In the genomic region with DNA sequence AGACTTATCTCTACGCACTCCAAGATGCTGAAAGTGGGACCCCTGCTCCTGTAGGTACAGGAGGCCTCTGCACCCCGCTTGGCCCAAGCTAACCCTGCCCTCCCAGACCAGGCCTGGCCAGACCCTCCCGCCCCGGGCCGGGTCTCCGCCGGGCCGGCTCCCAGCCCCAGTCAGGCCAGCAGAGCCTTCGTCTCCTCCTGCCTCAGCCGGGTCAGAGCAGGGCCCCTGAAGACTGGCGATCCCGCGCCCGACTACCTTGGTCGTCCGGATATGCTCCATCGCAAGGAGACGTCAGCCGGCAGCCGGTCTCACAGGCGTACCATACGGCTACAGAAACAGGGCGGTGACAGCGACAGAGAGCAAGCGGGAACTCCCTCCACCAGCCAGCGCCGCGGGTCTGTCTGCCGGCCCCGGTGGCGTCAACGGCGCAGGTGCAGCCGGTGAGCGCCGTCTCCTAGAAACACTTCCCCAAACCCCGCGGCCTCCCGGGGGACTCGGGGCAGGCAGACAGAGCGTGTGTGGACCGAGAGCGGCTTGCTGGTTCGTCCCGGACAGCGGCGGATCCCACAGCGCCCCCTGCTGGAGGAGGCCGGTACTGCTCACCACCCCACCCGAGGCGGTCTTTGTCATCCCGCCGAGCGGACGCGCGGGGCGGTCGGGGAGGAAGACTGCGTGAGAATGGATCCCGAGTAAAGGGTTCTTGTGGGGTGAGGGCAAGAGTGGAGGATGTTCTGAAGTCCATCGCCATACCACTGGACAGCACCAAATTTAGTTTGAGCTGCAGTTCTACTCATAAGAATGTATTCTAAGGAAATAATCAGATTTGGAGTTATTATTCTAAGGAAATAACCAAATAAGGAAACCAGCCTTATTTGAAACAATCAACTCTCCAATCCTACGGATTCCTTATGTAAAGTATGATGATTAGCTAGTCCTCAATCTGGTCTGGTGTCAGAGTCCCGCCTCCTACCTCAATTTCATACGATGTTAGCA, we compare ENCODE assay signal across 8 cellular contexts. TPM values are rescaled to one million over a fixed set of nuclear protein-coding genes. Genes with fewer than 3 reads are reported as not detected.
A peak's percentile ranks its signal among the peaks of the same experiment; 100 is the strongest.
DNase-seq lines count a peak whose midpoint lies in the region; ATAC-seq lines count a peak whose summit lies in the region.

MTMR6 (minus strand) TSS at position 520 of the 993 bp plus-strand sequence; CDS start at position 279, 241 bp downstream.

- peak within 1 kb of the TSS; percentile 15 for H4K8ac ChIP-seq in mesenchymal stem cell (ENCODE audit: low read length)

- peak within 1 kb of the TSS; percentile 39 for H2BK120ac ChIP-seq in mesenchymal stem cell (ENCODE audit: low read depth, low read length)

- H2AFZ ChIP-seq in mesenchymal stem cell (ENCODE audit: low read depth, low read length): peak within 1 kb of the TSS; percentile 99

- no peaks in the 10 kb centered on the region for H3K27me3 ChIP-seq in mesenchymal stem cell (ENCODE audit: control insufficient read depth in 1 of 2, insufficient read depth in 1 of 2, low read length in 2 of 2)

- H3K36me3 ChIP-seq in mesenchymal stem cell (ENCODE audit: control insufficient read depth in 1 of 2, insufficient read depth in 2 of 2, low read depth in 1 of 2, low read length in 2 of 2): peaks cover 0 to under 1% of the 10 kb centered on the region in 2 experiments

- peaks cover 2% of the 10 kb centered on the region for H3K4me1 ChIP-seq in mesenchymal stem cell (ENCODE audit: control insufficient read depth, insufficient read depth, low read depth, low read length)

- peaks cover 26% of the 10 kb centered on the region for H3K36me3 Mint-ChIP-seq in effector memory CD8-positive, alpha-beta T cell (ENCODE audit: insufficient read depth)

- WGBS in mesenchymal stem cell: under 1% methylated on average over 56 of the region's 65 CpGs

- peak within 1 kb of the TSS; percentile 72 for H3K4me2 ChIP-seq in mesenchymal stem cell (ENCODE audit: low read length, poor library complexity, severe bottlenecking)

- peak within 1 kb of the TSS; percentile 96 for H2BK15ac ChIP-seq in mesenchymal stem cell (ENCODE audit: low read depth, poor library complexity, severe bottlenecking)

- H3K9ac ChIP-seq in mesenchymal stem cell (ENCODE audit: low read length): peak within 1 kb of the TSS; percentile 98

- H4K91ac ChIP-seq in mesenchymal stem cell (ENCODE audit: low read length): peak within 1 kb of the TSS; percentile 63

- H3K18ac ChIP-seq in mesenchymal stem cell (ENCODE audit: low read depth in 1 of 2, low read length in 2 of 2): peak within 1 kb of the TSS; percentile 23 to 97

- peak within 1 kb of the TSS; percentile 71 to 94 for H3K4ac ChIP-seq in mesenchymal stem cell (ENCODE audit: low read depth in 1 of 2, low read length in 2 of 2)

- peaks cover 32 to 36% of the 10 kb centered on the region in 2 donors for H3K27me3 Mint-ChIP-seq in effector memory CD8-positive, alpha-beta T cell

- H3K14ac ChIP-seq in mesenchymal stem cell (ENCODE audit: low read length in 2 of 2): peak within 1 kb of the TSS in 1 of 2 experiments; percentile 98

- no peaks in the 10 kb centered on the region for H3K9me3 ChIP-seq in mesenchymal stem cell (ENCODE audit: control insufficient read depth, low read length)

- H2BK5ac ChIP-seq in mesenchymal stem cell (ENCODE audit: low read depth, low read length, poor library complexity, severe bottlenecking): peak within 1 kb of the TSS; percentile 20

- H2BK12ac ChIP-seq in mesenchymal stem cell (ENCODE audit: low read length in 2 of 2): no peak within 1 kb of the TSS

- H3K9me3 Mint-ChIP-seq in effector memory CD8-positive, alpha-beta T cell: no peaks in the 10 kb centered on the region

- H3K4me1 Mint-ChIP-seq in effector memory CD8-positive, alpha-beta T cell (ENCODE audit: low read depth in 2 of 2): peaks cover 25 to 28% of the 10 kb centered on the region in 2 donors

- peaks cover 1% of the 10 kb centered on the region for H3K79me1 ChIP-seq in mesenchymal stem cell (replicated peaks; ENCODE audit: low read length, poor library complexity, severe bottlenecking)

- H3K23ac ChIP-seq in mesenchymal stem cell (ENCODE audit: low read length in 2 of 2): peak within 1 kb of the TSS in 1 of 2 experiments; percentile 67

- H3K4me3 Mint-ChIP-seq in effector memory CD8-positive, alpha-beta T cell: peak within 1 kb of the TSS; percentile 93 to 97

- peak; percentile 94 for ATAC-seq in GM19467 (IDR thresholded peaks at IDR 0.05; ENCODE audit: unreplicated experiment)
- peak; percentile 85 for ATAC-seq in effector memory CD8-positive, alpha-beta T cell (replicated peaks)

- H2AK5ac ChIP-seq in mesenchymal stem cell (ENCODE audit: low read length, severe bottlenecking): no peak within 1 kb of the TSS

- peak within 1 kb of the TSS; percentile 69 for H3K27ac ChIP-seq in mesenchymal stem cell (ENCODE audit: low read length, poor library complexity, severe bottlenecking)

- DNase-seq in COLO829 (ENCODE audit: low spot score) (peak; percentile 84), HS-27A (ENCODE audit: low read depth) (peak; percentile 41), NOMO-1 (lab: John Stamatoyannopoulos, UW; ENCODE audit: unreplicated experiment in 2 of 2) (peak; percentile 87 to 90), mesenchymal stem cell (peak; percentile 91)
- peak; percentile 83 to 88 for DNase-seq in activated CD8-positive, alpha-beta memory T cell treated with anti-CD3 and anti-CD28 coated beads for 4 hours (ENCODE audit: low read depth in 2 of 2)
- peak; percentile 94 to 96 (median 94) for DNase-seq in effector memory CD8-positive, alpha-beta T cell
- DNase-seq in stimulated activated CD8-positive, alpha-beta memory T cell treated with anti-CD3 and anti-CD28 coated beads, Interleukin-15, amount 100 ng/mL, for 1 hour (ENCODE audit: low read depth): peak; percentile 93

- H3K4me3 ChIP-seq in mesenchymal stem cell (ENCODE audit: insufficient read depth in 1 of 2, low read depth in 1 of 2, low read length in 2 of 2): peak within 1 kb of the TSS; percentile 89 to 95

- peak within 1 kb of the TSS; percentile 98 for H3K27ac Mint-ChIP-seq in effector memory CD8-positive, alpha-beta T cell

RNA-seq across cellular contexts. Expression of gene MTMR6, which starts in this region (rescaled TPM):
- polyA plus RNA-seq in mesenchymal stem cell (2013, experiment 1 of 2): 14.3 TPM
- 15.1 TPM for polyA plus RNA-seq in mesenchymal stem cell (2013, experiment 2 of 2)

Comparison
In these comparisons a context has a peak if more than half of its experiments do, and no peak if none do; other contexts are left out.
1. Peak in every context shown above with its lines: DNase-seq, ATAC-seq, H3K4me3 ChIP-seq and H3K27ac ChIP-seq.
2. DNase-seq: peak in every context shown above with its lines; median percentile 94 in effector memory CD8-positive, alpha-beta T cell; 93 in stimulated activated CD8-positive, alpha-beta memory T cell treated with anti-CD3 and anti-CD28 coated beads, Interleukin-15, amount 100 ng/mL, for 1 hour; 91 in mesenchymal stem cell; 88 in NOMO-1; 86 in activated CD8-positive, alpha-beta memory T cell treated with anti-CD3 and anti-CD28 coated beads for 4 hours; 84 in COLO829; 41 in HS-27A.